8 cellular contexts compared by ENCODE assay signal in genomic region chr9:76704601-76705204, GRCh38. TPM values are rescaled to one million over a fixed set of nuclear protein-coding genes. Genes with fewer than 3 reads are reported as not detected.
DNase-seq lines count a peak whose midpoint lies in the region; ATAC-seq, FAIRE-seq and TF ChIP-seq lines count a peak whose summit lies in the region.

No MANE protein-coding gene starts in this region.

- H3K4me1 ChIP-seq in prostate gland (replicated peaks), result no peaks in the 10 kb centered on the region

- H3K9me3 ChIP-seq in prostate gland, result no peaks in the 10 kb centered on the region

- 9% methylated on average over 9 of the region's 9 CpGs for WGBS in prostate gland

- TF ChIP-seq POLR2A in GM12891 (IDR thresholded peaks at IDR 0.05; ENCODE audit: low read depth, low read length) (no peak), prostate gland (IDR thresholded peaks at IDR 0.05) (no peak)

- ATAC-seq in Right ventricle myocardium superior (ENCODE audit: poor library complexity), result peak; percentile 72

- intact Hi-C loops in Right ventricle myocardium superior (cut with DNase I) (loop anchor here (2.0 kb wide), 1 partner anchor 256 kb away; no protein-coding TSS in a partner anchor), prostate gland (cut with DNase I) (loop anchor here (2.0 kb wide), 1 partner anchor 258 kb away; no protein-coding TSS in a partner anchor)

- H3K4me3 ChIP-seq in WI38 (ENCODE audit: low read depth, low read length), result no peak overlapping the region
- H3K4me3 ChIP-seq in prostate gland, result no peak overlapping the region

- peak; percentile 60 for DNase-seq in AG08396 (ENCODE audit: low spot score)
- DNase-seq in GM12891 (ENCODE audit: insufficient read length, low spot score), result no peak
- DNase-seq in NCI-H2081 (lab: John Stamatoyannopoulos, UW), result peak; percentile 78 to 82
- no peak for DNase-seq in Right ventricle myocardium superior
- peak; percentile 23 for DNase-seq in prostate gland (ENCODE audit: low spot score)
- no peak for DNase-seq in T1000 (lab: John Stamatoyannopoulos, UW)
- DNase-seq in activated gamma-delta T cell (lab: John Stamatoyannopoulos, UW), result no peak

- TF ChIP-seq CTCF in WI38 (IDR thresholded peaks at IDR 0.05; ENCODE audit: low read depth, low read length) (peak; percentile 44; the same call in 1 of the 2 replicates), prostate gland (IDR thresholded peaks at IDR 0.05) (peak in 3 of 4 experiments; percentile 68 to 80 (median 80))

- peak; percentile 48 for FAIRE-seq in GM12891 (lab: Jason Lieb, UNC)

- no peaks in the 10 kb centered on the region for H3K36me3 ChIP-seq in prostate gland

- no peaks in the 10 kb centered on the region for H3K27me3 ChIP-seq in prostate gland (replicated peaks; ENCODE audit: insufficient read depth)

- H3K27ac ChIP-seq in prostate gland, result no peak overlapping the region

TF ChIP-seq in GM12891, 5 proteins besides CTCF, POLR2A, EP300 and RAD21:
- TF ChIP-seq POU2F2 (IDR thresholded peaks at IDR 0.05; ENCODE audit: low read depth, low read length) (no peak), PAX5 (IDR thresholded peaks at IDR 0.05; ENCODE audit: insufficient read depth, low read length, severe bottlenecking) (no peak), TAF1 (IDR thresholded peaks at IDR 0.05; ENCODE audit: low read depth, low read length) (no peak), SPI1 (IDR thresholded peaks at IDR 0.05; ENCODE audit: low read depth, low read length) (no peak), POLR2AphosphoS5 (IDR thresholded peaks at IDR 0.05; ENCODE audit: low read depth, low read length) (no peak)

RNA-seq across cellular contexts. Expression of gene PCA3, which starts 59.5 kb away (rescaled TPM):
- not detected for polyA plus RNA-seq in GM12891 (2012; ENCODE audit: low read depth, missing spikeins)
- total RNA-seq in Right ventricle myocardium superior, result not detected
- under 1 TPM in 1 of 2 donors, not detected in 1; 0.14 TPM for total RNA-seq in prostate gland

Comparison
In these comparisons a context has a peak if more than half of its experiments do, and no peak if none do; other contexts are left out.
1. DNase-seq: peak in AG08396 (single experiment), NCI-H2081 (2 of 2) and prostate gland (single experiment); none in GM12891 (single experiment), Right ventricle myocardium superior (single experiment), T1000 (single experiment) and activated gamma-delta T cell (single experiment).